Comparison of ENCODE assay signal across 8 cellular contexts in the genomic region with DNA sequence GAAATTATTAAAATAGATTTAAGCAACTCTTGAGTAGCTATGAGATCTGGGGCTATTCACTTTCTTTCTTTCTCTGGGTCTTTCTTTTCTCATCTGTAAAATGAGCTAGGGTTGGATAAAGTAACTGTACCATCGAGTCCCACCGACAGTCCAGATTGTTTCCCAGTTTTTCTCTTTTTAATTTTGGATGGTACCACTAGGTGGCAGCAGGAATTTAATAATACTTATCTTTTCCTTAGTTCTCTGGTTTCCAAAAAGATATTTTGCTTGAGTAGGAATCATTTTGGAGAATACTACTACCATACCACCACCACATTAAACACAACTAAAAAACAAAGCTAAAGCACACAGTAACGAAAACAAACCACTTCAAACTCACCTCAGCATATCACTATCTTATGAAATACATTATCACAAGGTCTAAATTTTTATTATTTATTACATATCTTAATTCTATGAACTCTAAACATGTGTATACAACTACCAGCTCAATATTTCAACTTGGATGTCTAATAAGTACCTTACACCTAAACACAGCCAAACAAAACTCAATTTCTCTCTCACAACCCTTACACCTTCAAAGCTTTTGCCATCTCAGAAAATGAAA.
DNase-seq lines count a peak whose midpoint lies in the region; ATAC-seq and TF ChIP-seq lines count a peak whose summit lies in the region.

No MANE protein-coding gene starts in this region.

- ATAC-seq in HG02610 (IDR thresholded peaks at IDR 0.05; ENCODE audit: unreplicated experiment) (no peak), GM19467 (IDR thresholded peaks at IDR 0.05; ENCODE audit: unreplicated experiment) (no peak), HG03565 (IDR thresholded peaks at IDR 0.05; ENCODE audit: unreplicated experiment) (no peak)

- CTCF ChIA-PET in GM10248 (lab: Yijun Ruan, JAX) = interaction anchor here (1.0 to 2.3 kb wide), 11 partner anchors 10 to 1494 kb away, joined by 3 to 12 read pairs (median 4); no protein-coding TSS in a partner anchor

- H3K4me1 Mint-ChIP-seq in osteocyte (ENCODE audit: unreplicated experiment) = no peaks in the 10 kb centered on the region

- no peaks in the 10 kb centered on the region for H3K9me3 Mint-ChIP-seq in osteocyte (ENCODE audit: unreplicated experiment)

- peaks cover 27% of the 10 kb centered on the region for H3K27me3 Mint-ChIP-seq in osteocyte (ENCODE audit: unreplicated experiment)

- POLR2A ChIA-PET in GM10248 (lab: Yijun Ruan, JAX) = no interaction called here

- DNase-seq in GM10248 (ENCODE audit: extremely low spot score) = peak; percentile 16
- peak; percentile 34 for DNase-seq in NAMALWA (ENCODE audit: low spot score)
- DNase-seq in cerebellum (ENCODE audit: low spot score) = peak; percentile 1
- DNase-seq in osteocyte (ENCODE audit: extremely low spot score, unreplicated experiment) = no peak
- no peak for DNase-seq in NK-92 treated with Interleukin-12 subunit alpha and Interleukin-12 subunit beta, amount 100 ng/mL, for 24 hours (lab: John Stamatoyannopoulos, UW)

- no peaks in the 10 kb centered on the region for H3K36me3 Mint-ChIP-seq in osteocyte (ENCODE audit: unreplicated experiment)

- H3K27ac Mint-ChIP-seq in osteocyte (ENCODE audit: unreplicated experiment) = no peak overlapping the region

- TF ChIP-seq CTCF in GM10248 (IDR thresholded peaks at IDR 0.05; ENCODE audit: control extremely low read depth, extremely low read depth, low read depth, missing control alignments) (no peak), osteocyte (IDR thresholded peaks at IDR 0.05) (peak; percentile 68)

- no peak overlapping the region for H3K4me3 Mint-ChIP-seq in osteocyte (ENCODE audit: unreplicated experiment)

Comparison
In these comparisons a context has a peak if more than half of its experiments do, and no peak if none do; other contexts are left out.
1. DNase-seq: peak in GM10248 (single experiment), NAMALWA (single experiment) and cerebellum (single experiment); none in osteocyte (single experiment) and NK-92 treated with Interleukin-12 subunit alpha and Interleukin-12 subunit beta, amount 100 ng/mL, for 24 hours (single experiment).